Comparison of ENCODE assay signal across 9 cellular contexts in genomic region chr9:31390352-31391025, GRCh38.
A peak's percentile ranks its signal among the peaks of the same experiment; 100 is the strongest.
DNase-seq lines count a peak whose midpoint lies in the region; ATAC-seq and TF ChIP-seq lines count a peak whose summit lies in the region.
"Had no signal": no experiment of that assay in that cellular context is flagged by ENCODE, and none has a peak within 500 bp of the region (broad histone marks: within the 10 kb centered on the region; RNA-seq: fewer than 3 reads in every experiment).

No MANE protein-coding gene starts in this region.

- no peaks in the 10 kb centered on the region for H3K36me3 Mint-ChIP-seq in neural progenitor cell

- H3K4me2 ChIP-seq in neural progenitor cell, result no peak overlapping the region
- H3K4me2 ChIP-seq in SK-N-SH, result no peak overlapping the region

- TF ChIP-seq CTCF in neural progenitor cell (IDR thresholded peaks at IDR 0.05) (no peak), SK-N-SH (IDR thresholded peaks at IDR 0.05) (no peak)

- no peaks in the 10 kb centered on the region for H3K9me3 Mint-ChIP-seq in neural progenitor cell

- no peak for TF ChIP-seq EP300 in SK-N-SH (IDR thresholded peaks at IDR 0.05; ENCODE audit: borderline replicate concordance in 1 of 2, low read depth in 1 of 2, low read length in 1 of 2)

- H3K4me1 Mint-ChIP-seq in neural progenitor cell, result peaks cover 12% of the 10 kb centered on the region

- H3K27me3 ChIP-seq in neural progenitor cell, result no peaks in the 10 kb centered on the region
- no peaks in the 10 kb centered on the region for H3K27me3 ChIP-seq in SK-N-SH (ENCODE audit: insufficient read depth)
- H3K27me3 ChIP-seq in right cardiac atrium (ENCODE audit: control insufficient read depth, insufficient read depth), result no peaks in the 10 kb centered on the region

- POLR2A ChIA-PET in SK-N-SH (lab: Yijun Ruan, JAX), result no interaction called here

- H3K27ac Mint-ChIP-seq in neural progenitor cell, result peak overlapping the region; percentile 84

- H3K4me1 ChIP-seq in neural progenitor cell, result no peaks in the 10 kb centered on the region
- no peaks in the 10 kb centered on the region; a peak in 2 of 4 replicates for H3K4me1 ChIP-seq in SK-N-SH (ENCODE audit: control insufficient read depth in 1 of 2, insufficient read depth in 2 of 2, low read depth in 1 of 2, low read length in 1 of 2)
- H3K4me1 ChIP-seq in right cardiac atrium (ENCODE audit: control insufficient read depth, insufficient read depth, low read length), result no peaks in the 10 kb centered on the region

- H3K27me3 Mint-ChIP-seq in neural progenitor cell (ENCODE audit: insufficient read depth, low read depth), result no peaks in the 10 kb centered on the region

- no peak overlapping the region for H3K9ac ChIP-seq in neural progenitor cell
- no peak overlapping the region for H3K9ac ChIP-seq in SK-N-SH

- H4K20me1 ChIP-seq in neural progenitor cell (ENCODE audit: low read depth) (no peaks in the 10 kb centered on the region), SK-N-SH (ENCODE audit: insufficient read depth) (no peaks in the 10 kb centered on the region)

- H3K36me3 ChIP-seq in neural progenitor cell (no peaks in the 10 kb centered on the region), SK-N-SH (replicated peaks in 1 of 2; ENCODE audit: control insufficient read depth in 1 of 2, insufficient read depth in 2 of 2, low read length in 1 of 2) (no peaks in the 10 kb centered on the region)

- H3K9me3 ChIP-seq in neural progenitor cell (ENCODE audit: low read depth) (no peaks in the 10 kb centered on the region), SK-N-SH (no peaks in the 10 kb centered on the region), right cardiac atrium (ENCODE audit: control insufficient read depth, low read length) (no peaks in the 10 kb centered on the region)

- WGBS in SK-N-SH (ENCODE audit: low lambda C conversion rate), result 49% methylated on average over 6 of the region's 6 CpGs
- whole genome bisulfite sequencing in right cardiac atrium, result 25% methylated on average over 6 of the region's 6 CpGs

- no peak overlapping the region for H3K27ac ChIP-seq in neural progenitor cell
- H3K27ac ChIP-seq in SK-N-SH (ENCODE audit: low read depth in 2 of 2, low read length in 1 of 2), result no peak overlapping the region
- H3K27ac ChIP-seq in right cardiac atrium (ENCODE audit: low read length), result no peak overlapping the region
- H3K27ac ChIP-seq: 22Rv1 had no signal

- no peak for TF ChIP-seq RAD21 in SK-N-SH (IDR thresholded peaks at IDR 0.05; ENCODE audit: low read length)

- ATAC-seq in HG02642 (IDR thresholded peaks at IDR 0.05; ENCODE audit: poor library complexity, unreplicated experiment) (peak; percentile 62), right cardiac atrium (no peak)

- H3F3A ChIP-seq in neural progenitor cell (ENCODE audit: low read depth) (no peaks in the 10 kb centered on the region), SK-N-SH (replicated peaks; ENCODE audit: insufficient read depth) (no peaks in the 10 kb centered on the region)

- DNase-seq in DMS 273 (lab: John Stamatoyannopoulos, UW; ENCODE audit: unreplicated experiment) (peak; percentile 22), DMS 273 treated with DMSO at 0.1 percent for 48 hours (lab: John Stamatoyannopoulos, UW) (no peak), NCI-H345 (lab: John Stamatoyannopoulos, UW) (peak; percentile 41), neural progenitor cell (ENCODE audit: low spot score) (peak; percentile 3), SK-N-SH (no peak), kidney tubule cell (ENCODE audit: low spot score) (no peak), right cardiac atrium (no peak)

- H3K4me3 ChIP-seq in neural progenitor cell (no peak overlapping the region), SK-N-SH (ENCODE audit: low read depth in 2 of 2, low read length in 1 of 2) (no peak overlapping the region), right cardiac atrium (ENCODE audit: low read length) (no peak overlapping the region)

- H3K9me2 ChIP-seq in SK-N-SH, result no peaks in the 10 kb centered on the region

- CTCF ChIA-PET in SK-N-SH (lab: Yijun Ruan, JAX), result no interaction called here

- H3K79me2 ChIP-seq in neural progenitor cell (ENCODE audit: low read depth), result no peaks in the 10 kb centered on the region
- no peaks in the 10 kb centered on the region for H3K79me2 ChIP-seq in SK-N-SH (ENCODE audit: insufficient read depth)

- no peak overlapping the region for H3K4me3 Mint-ChIP-seq in neural progenitor cell

- intact Hi-C loops in right cardiac atrium (cut with DNase I), result no loop called here

- H2AFZ ChIP-seq in neural progenitor cell (replicated peaks) (peak overlapping the region; percentile 55), SK-N-SH (ENCODE audit: low read depth) (no peak overlapping the region)

TF ChIP-seq in SK-N-SH, 30 proteins besides CTCF, POLR2A, EP300 and RAD21 (continues in another document):
- TF ChIP-seq, protein P1, sequence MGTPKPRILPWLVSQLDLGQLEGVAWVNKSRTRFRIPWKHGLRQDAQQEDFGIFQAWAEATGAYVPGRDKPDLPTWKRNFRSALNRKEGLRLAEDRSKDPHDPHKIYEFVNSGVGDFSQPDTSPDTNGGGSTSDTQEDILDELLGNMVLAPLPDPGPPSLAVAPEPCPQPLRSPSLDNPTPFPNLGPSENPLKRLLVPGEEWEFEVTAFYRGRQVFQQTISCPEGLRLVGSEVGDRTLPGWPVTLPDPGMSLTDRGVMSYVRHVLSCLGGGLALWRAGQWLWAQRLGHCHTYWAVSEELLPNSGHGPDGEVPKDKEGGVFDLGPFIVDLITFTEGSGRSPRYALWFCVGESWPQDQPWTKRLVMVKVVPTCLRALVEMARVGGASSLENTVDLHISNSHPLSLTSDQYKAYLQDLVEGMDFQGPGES (IDR thresholded peaks at IDR 0.05; ENCODE audit: low read depth, low read length), result no peak
- TF ChIP-seq ELF1 (IDR thresholded peaks at IDR 0.05) (no peak), REST (IDR thresholded peaks at IDR 0.05; ENCODE audit: low read depth, low read length) (no peak), GATA2 (CRISPR knock-in tag; IDR thresholded peaks at IDR 0.05) (no peak), JUND (IDR thresholded peaks at IDR 0.05) (no peak), MEF2A (IDR thresholded peaks at IDR 0.05; ENCODE audit: borderline replicate concordance, low read depth) (no peak), FOXM1 (IDR thresholded peaks at IDR 0.05; ENCODE audit: low read depth) (no peak), POLR2AphosphoS5 (IDR thresholded peaks at IDR 0.05; ENCODE audit: low read depth, low read length) (no peak), RFX5 (IDR thresholded peaks at IDR 0.05; ENCODE audit: low read length) (no peak), CHD2 (IDR thresholded peaks at IDR 0.05; ENCODE audit: low read length, partially characterized antibody) (no peak), GABPA (IDR thresholded peaks at IDR 0.05; ENCODE audit: low read depth) (no peak), TAF1 (IDR thresholded peaks at IDR 0.05; ENCODE audit: borderline replicate concordance, low read depth, low read length) (no peak), YY1 (IDR thresholded peaks at IDR 0.05; ENCODE audit: low read depth) (no peak)
- TF ChIP-seq, protein P2, sequence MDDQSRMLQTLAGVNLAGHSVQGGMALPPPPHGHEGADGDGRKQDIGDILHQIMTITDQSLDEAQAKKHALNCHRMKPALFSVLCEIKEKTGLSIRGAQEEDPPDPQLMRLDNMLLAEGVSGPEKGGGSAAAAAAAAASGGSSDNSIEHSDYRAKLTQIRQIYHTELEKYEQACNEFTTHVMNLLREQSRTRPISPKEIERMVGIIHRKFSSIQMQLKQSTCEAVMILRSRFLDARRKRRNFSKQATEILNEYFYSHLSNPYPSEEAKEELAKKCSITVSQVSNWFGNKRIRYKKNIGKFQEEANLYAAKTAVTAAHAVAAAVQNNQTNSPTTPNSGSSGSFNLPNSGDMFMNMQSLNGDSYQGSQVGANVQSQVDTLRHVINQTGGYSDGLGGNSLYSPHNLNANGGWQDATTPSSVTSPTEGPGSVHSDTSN (IDR thresholded peaks at IDR 0.05), result no peak
- TF ChIP-seq, protein P3, sequence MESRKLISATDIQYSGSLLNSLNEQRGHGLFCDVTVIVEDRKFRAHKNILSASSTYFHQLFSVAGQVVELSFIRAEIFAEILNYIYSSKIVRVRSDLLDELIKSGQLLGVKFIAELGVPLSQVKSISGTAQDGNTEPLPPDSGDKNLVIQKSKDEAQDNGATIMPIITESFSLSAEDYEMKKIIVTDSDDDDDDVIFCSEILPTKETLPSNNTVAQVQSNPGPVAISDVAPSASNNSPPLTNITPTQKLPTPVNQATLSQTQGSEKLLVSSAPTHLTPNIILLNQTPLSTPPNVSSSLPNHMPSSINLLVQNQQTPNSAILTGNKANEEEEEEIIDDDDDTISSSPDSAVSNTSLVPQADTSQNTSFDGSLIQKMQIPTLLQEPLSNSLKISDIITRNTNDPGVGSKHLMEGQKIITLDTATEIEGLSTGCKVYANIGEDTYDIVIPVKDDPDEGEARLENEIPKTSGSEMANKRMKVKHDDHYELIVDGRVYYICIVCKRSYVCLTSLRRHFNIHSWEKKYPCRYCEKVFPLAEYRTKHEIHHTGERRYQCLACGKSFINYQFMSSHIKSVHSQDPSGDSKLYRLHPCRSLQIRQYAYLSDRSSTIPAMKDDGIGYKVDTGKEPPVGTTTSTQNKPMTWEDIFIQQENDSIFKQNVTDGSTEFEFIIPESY (IDR thresholded peaks at IDR 0.05; ENCODE audit: borderline replicate concordance, low read depth), result no peak

Comparison
In these comparisons a context has a peak if more than half of its experiments do, and no peak if none do; other contexts are left out.
1. DNase-seq: peak in DMS 273 (single experiment), NCI-H345 (single experiment) and neural progenitor cell (single experiment); none in DMS 273 treated with DMSO at 0.1 percent for 48 hours (single experiment), SK-N-SH (single experiment), kidney tubule cell (single experiment) and right cardiac atrium (0 of 3).